In the genomic region with DNA sequence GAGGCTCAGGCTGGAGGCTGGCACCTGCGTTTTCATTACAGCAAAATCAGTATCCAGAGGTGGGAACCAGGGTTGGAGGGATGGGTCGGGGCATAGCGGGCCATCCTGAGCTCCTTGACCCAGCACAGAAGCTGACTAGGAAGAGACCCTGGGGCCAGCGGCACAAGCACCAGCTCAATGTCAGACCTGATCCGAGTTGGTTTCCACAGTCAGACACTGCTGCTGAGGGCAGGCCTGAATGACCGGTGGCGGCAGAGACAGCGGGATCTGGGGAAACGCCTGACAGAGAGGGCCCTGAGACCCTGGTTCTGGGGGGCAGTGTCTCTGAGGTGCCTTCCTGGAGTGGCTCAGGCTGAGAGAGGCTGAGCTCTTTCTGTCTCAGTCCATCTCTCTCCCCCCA, we compare ENCODE assay signal across 18 cellular contexts.
DNase-seq lines count a peak whose midpoint lies in the region; ATAC-seq and TF ChIP-seq lines count a peak whose summit lies in the region.
"Had no signal": no experiment of that assay in that cellular context is flagged by ENCODE, and none has a peak within 500 bp of the region (broad histone marks: within the 10 kb centered on the region; RNA-seq: fewer than 3 reads in every experiment).

No MANE protein-coding gene starts in this region.

- H3K4me1 Mint-ChIP-seq in natural killer cell treated with Interleukin-12 subunit alpha and Interleukin-12 subunit beta and Interleukin-15 and Interleukin-18, amount 100 ng/mL, for 72 hours (ENCODE audit: low read depth in 2 of 2): no peaks in the 10 kb centered on the region
- H3K4me1 Mint-ChIP-seq in natural killer cell (no peaks in the 10 kb centered on the region), neural crest cell (no peaks in the 10 kb centered on the region)
- no peaks in the 10 kb centered on the region for H3K4me1 Mint-ChIP-seq in stimulated activated memory B cell treated with anti-CD40 and anti-IgM and Interleukin-4, amounts not matched to agents 10 μg/mL and 1 μg/mL and 100 μg/mL, for 72 hours
- H3K4me1 Mint-ChIP-seq in activated T-helper 2 cell treated with anti-CD3 and anti-CD28 coated beads, Interferon-gamma antibody, Interleukin-2, Interleukin-4, amounts not matched to agents 10 μg/mL and 5 μg/mL and 100 μg/mL, durations not matched to agents 14 hours and 24 hours and 36 hours (ENCODE audit: low read depth): no peaks in the 10 kb centered on the region
- H3K4me1 Mint-ChIP-seq: CD4-positive, CD25-positive, alpha-beta regulatory T cell had no signal

- intact Hi-C loops in natural killer cell (cut with micrococcal nuclease): no loop called here
- intact Hi-C loops in activated T-helper 2 cell treated with anti-CD3 and anti-CD28 coated beads, Interferon-gamma antibody, Interleukin-2, Interleukin-4, amounts not matched to agents 10 μg/mL and 5 μg/mL and 100 μg/mL, durations not matched to agents 14 hours and 24 hours and 36 hours (cut with micrococcal nuclease): no loop called here

- no peak overlapping the region for H3K27ac Mint-ChIP-seq in natural killer cell treated with Interleukin-12 subunit alpha and Interleukin-12 subunit beta and Interleukin-15 and Interleukin-18, amount 100 ng/mL, for 72 hours
- H3K27ac Mint-ChIP-seq in natural killer cell (no peak overlapping the region), neural crest cell (ENCODE audit: unreplicated experiment) (peak overlapping the region; percentile 16)
- no peak overlapping the region for H3K27ac Mint-ChIP-seq in stimulated activated memory B cell treated with anti-CD40 and anti-IgM and Interleukin-4, amounts not matched to agents 10 μg/mL and 1 μg/mL and 100 μg/mL, for 72 hours
- no peak overlapping the region for H3K27ac Mint-ChIP-seq in activated T-helper 2 cell treated with anti-CD3 and anti-CD28 coated beads, Interferon-gamma antibody, Interleukin-2, Interleukin-4, amounts not matched to agents 10 μg/mL and 5 μg/mL and 100 μg/mL, durations not matched to agents 14 hours and 24 hours and 36 hours
- H3K27ac Mint-ChIP-seq: CD4-positive, CD25-positive, alpha-beta regulatory T cell; CD8-positive, alpha-beta T cell had no signal

- H3K4me3 Mint-ChIP-seq in natural killer cell treated with Interleukin-12 subunit alpha and Interleukin-12 subunit beta and Interleukin-15 and Interleukin-18, amount 100 ng/mL, for 72 hours: no peak overlapping the region
- H3K4me3 Mint-ChIP-seq in natural killer cell (no peak overlapping the region), neural crest cell (no peak overlapping the region)
- H3K4me3 Mint-ChIP-seq in stimulated activated memory B cell treated with anti-CD40 and anti-IgM and Interleukin-4, amounts not matched to agents 10 μg/mL and 1 μg/mL and 100 μg/mL, for 72 hours: no peak overlapping the region
- no peak overlapping the region for H3K4me3 Mint-ChIP-seq in activated T-helper 2 cell treated with anti-CD3 and anti-CD28 coated beads, Interferon-gamma antibody, Interleukin-2, Interleukin-4, amounts not matched to agents 10 μg/mL and 5 μg/mL and 100 μg/mL, durations not matched to agents 14 hours and 24 hours and 36 hours (ENCODE audit: low read depth)
- H3K4me3 Mint-ChIP-seq: CD4-positive, CD25-positive, alpha-beta regulatory T cell; CD8-positive, alpha-beta T cell had no signal

- H3K9me3 Mint-ChIP-seq in natural killer cell treated with Interleukin-12 subunit alpha and Interleukin-12 subunit beta and Interleukin-15 and Interleukin-18, amount 100 ng/mL, for 72 hours: no peaks in the 10 kb centered on the region
- H3K9me3 Mint-ChIP-seq in natural killer cell (no peaks in the 10 kb centered on the region), neural crest cell (no peaks in the 10 kb centered on the region)
- H3K9me3 Mint-ChIP-seq in stimulated activated memory B cell treated with anti-CD40 and anti-IgM and Interleukin-4, amounts not matched to agents 10 μg/mL and 1 μg/mL and 100 μg/mL, for 72 hours: no peaks in the 10 kb centered on the region
- H3K9me3 Mint-ChIP-seq in activated T-helper 2 cell treated with anti-CD3 and anti-CD28 coated beads, Interferon-gamma antibody, Interleukin-2, Interleukin-4, amounts not matched to agents 10 μg/mL and 5 μg/mL and 100 μg/mL, durations not matched to agents 14 hours and 24 hours and 36 hours: no peaks in the 10 kb centered on the region
- H3K9me3 Mint-ChIP-seq: CD4-positive, CD25-positive, alpha-beta regulatory T cell; CD8-positive, alpha-beta T cell had no signal

- H3K27me3 Mint-ChIP-seq in natural killer cell treated with Interleukin-12 subunit alpha and Interleukin-12 subunit beta and Interleukin-15 and Interleukin-18, amount 100 ng/mL, for 72 hours: no peaks in the 10 kb centered on the region
- H3K27me3 Mint-ChIP-seq in natural killer cell (ENCODE audit: low read depth in 2 of 2): no peaks in the 10 kb centered on the region
- H3K27me3 Mint-ChIP-seq in neural crest cell (ENCODE audit: low read depth): no peaks in the 10 kb centered on the region
- H3K27me3 Mint-ChIP-seq in stimulated activated memory B cell treated with anti-CD40 and anti-IgM and Interleukin-4, amounts not matched to agents 10 μg/mL and 1 μg/mL and 100 μg/mL, for 72 hours: no peaks in the 10 kb centered on the region
- no peaks in the 10 kb centered on the region for H3K27me3 Mint-ChIP-seq in activated T-helper 2 cell treated with anti-CD3 and anti-CD28 coated beads, Interferon-gamma antibody, Interleukin-2, Interleukin-4, amounts not matched to agents 10 μg/mL and 5 μg/mL and 100 μg/mL, durations not matched to agents 14 hours and 24 hours and 36 hours (ENCODE audit: low read depth)
- H3K27me3 Mint-ChIP-seq: CD4-positive, CD25-positive, alpha-beta regulatory T cell had no signal

- DNase-seq in natural killer cell treated with Interleukin-12 subunit alpha and Interleukin-12 subunit beta and Interleukin-15 and Interleukin-18, amount 100 ng/mL, for 72 hours (ENCODE audit: low spot score): peak; percentile 23
- DNase-seq in natural killer cell: no peak
- DNase-seq in neural crest cell (ENCODE audit: low read depth, low spot score): no peak
- no peak for DNase-seq in activated T-helper 2 cell treated with anti-CD3 and anti-CD28 coated beads, Interferon-gamma antibody, Interleukin-2, Interleukin-4, amounts not matched to agents 10 μg/mL and 5 μg/mL and 100 μg/mL, durations not matched to agents 14 hours and 24 hours and 36 hours (ENCODE audit: low spot score)
- no peak for DNase-seq in NCI-H146 (lab: John Stamatoyannopoulos, UW)
- no peak for DNase-seq in cerebellar nuclear complex (lab: John Stamatoyannopoulos, UW)
- DNase-seq: ACHN; AML-193; BE2C; CD4-positive, CD25-positive, alpha-beta regulatory T cell; CD8-positive, alpha-beta T cell; DMS153; DND-41; GM23248; H7; HCEC 1CT had no signal

- no peaks in the 10 kb centered on the region for H3K36me3 Mint-ChIP-seq in natural killer cell treated with Interleukin-12 subunit alpha and Interleukin-12 subunit beta and Interleukin-15 and Interleukin-18, amount 100 ng/mL, for 72 hours
- no peaks in the 10 kb centered on the region for H3K36me3 Mint-ChIP-seq in natural killer cell
- no peaks in the 10 kb centered on the region for H3K36me3 Mint-ChIP-seq in neural crest cell (ENCODE audit: low read depth)
- no peaks in the 10 kb centered on the region for H3K36me3 Mint-ChIP-seq in stimulated activated memory B cell treated with anti-CD40 and anti-IgM and Interleukin-4, amounts not matched to agents 10 μg/mL and 1 μg/mL and 100 μg/mL, for 72 hours
- H3K36me3 Mint-ChIP-seq in activated T-helper 2 cell treated with anti-CD3 and anti-CD28 coated beads, Interferon-gamma antibody, Interleukin-2, Interleukin-4, amounts not matched to agents 10 μg/mL and 5 μg/mL and 100 μg/mL, durations not matched to agents 14 hours and 24 hours and 36 hours (ENCODE audit: low read depth): no peaks in the 10 kb centered on the region
- H3K36me3 Mint-ChIP-seq: CD4-positive, CD25-positive, alpha-beta regulatory T cell; CD8-positive, alpha-beta T cell had no signal

- TF ChIP-seq CTCF in natural killer cell (IDR thresholded peaks at IDR 0.05): no peak
- no peak for TF ChIP-seq CTCF in neural crest cell (conservative IDR thresholded peaks at IDR 0.05)

- peak in 1 of 2 donors; percentile 29 for ATAC-seq in natural killer cell treated with Interleukin-12 subunit alpha and Interleukin-12 subunit beta and Interleukin-15 and Interleukin-18, amount 100 ng/mL, for 72 hours
- ATAC-seq in natural killer cell (no peak), HG03175 (IDR thresholded peaks at IDR 0.05; ENCODE audit: unreplicated experiment) (no peak)
- ATAC-seq in stimulated activated memory B cell treated with anti-CD40 and anti-IgM and Interleukin-4, amounts not matched to agents 10 μg/mL and 1 μg/mL and 100 μg/mL, for 72 hours: peak; percentile 10
- ATAC-seq: CD8-positive, alpha-beta T cell had no signal
